1 cellular context compared by ENCODE assay signal in genomic region chr2:25160376-25160775, GRCh38.
TF ChIP-seq lines count a peak whose summit lies in the region.

No MANE protein-coding gene starts in this region.

TF ChIP-seq in GM12878, 131 proteins besides CTCF, POLR2A, EP300 and RAD21:
- no peak for TF ChIP-seq E4F1 (IDR thresholded peaks at IDR 0.05; ENCODE audit: borderline replicate concordance, partially characterized antibody)
- TF ChIP-seq MLLT1 (IDR thresholded peaks at IDR 0.05): no peak
- TF ChIP-seq, protein P1, sequence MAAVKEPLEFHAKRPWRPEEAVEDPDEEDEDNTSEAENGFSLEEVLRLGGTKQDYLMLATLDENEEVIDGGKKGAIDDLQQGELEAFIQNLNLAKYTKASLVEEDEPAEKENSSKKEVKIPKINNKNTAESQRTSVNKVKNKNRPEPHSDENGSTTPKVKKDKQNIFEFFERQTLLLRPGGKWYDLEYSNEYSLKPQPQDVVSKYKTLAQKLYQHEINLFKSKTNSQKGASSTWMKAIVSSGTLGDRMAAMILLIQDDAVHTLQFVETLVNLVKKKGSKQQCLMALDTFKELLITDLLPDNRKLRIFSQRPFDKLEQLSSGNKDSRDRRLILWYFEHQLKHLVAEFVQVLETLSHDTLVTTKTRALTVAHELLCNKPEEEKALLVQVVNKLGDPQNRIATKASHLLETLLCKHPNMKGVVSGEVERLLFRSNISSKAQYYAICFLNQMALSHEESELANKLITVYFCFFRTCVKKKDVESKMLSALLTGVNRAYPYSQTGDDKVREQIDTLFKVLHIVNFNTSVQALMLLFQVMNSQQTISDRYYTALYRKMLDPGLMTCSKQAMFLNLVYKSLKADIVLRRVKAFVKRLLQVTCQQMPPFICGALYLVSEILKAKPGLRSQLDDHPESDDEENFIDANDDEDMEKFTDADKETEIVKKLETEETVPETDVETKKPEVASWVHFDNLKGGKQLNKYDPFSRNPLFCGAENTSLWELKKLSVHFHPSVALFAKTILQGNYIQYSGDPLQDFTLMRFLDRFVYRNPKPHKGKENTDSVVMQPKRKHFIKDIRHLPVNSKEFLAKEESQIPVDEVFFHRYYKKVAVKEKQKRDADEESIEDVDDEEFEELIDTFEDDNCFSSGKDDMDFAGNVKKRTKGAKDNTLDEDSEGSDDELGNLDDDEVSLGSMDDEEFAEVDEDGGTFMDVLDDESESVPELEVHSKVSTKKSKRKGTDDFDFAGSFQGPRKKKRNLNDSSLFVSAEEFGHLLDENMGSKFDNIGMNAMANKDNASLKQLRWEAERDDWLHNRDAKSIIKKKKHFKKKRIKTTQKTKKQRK (IDR thresholded peaks at IDR 0.05; ENCODE audit: low read depth, low read length): no peak
- no peak for TF ChIP-seq ZNF207 (IDR thresholded peaks at IDR 0.05; ENCODE audit: borderline replicate concordance)
- TF ChIP-seq, protein P2, sequence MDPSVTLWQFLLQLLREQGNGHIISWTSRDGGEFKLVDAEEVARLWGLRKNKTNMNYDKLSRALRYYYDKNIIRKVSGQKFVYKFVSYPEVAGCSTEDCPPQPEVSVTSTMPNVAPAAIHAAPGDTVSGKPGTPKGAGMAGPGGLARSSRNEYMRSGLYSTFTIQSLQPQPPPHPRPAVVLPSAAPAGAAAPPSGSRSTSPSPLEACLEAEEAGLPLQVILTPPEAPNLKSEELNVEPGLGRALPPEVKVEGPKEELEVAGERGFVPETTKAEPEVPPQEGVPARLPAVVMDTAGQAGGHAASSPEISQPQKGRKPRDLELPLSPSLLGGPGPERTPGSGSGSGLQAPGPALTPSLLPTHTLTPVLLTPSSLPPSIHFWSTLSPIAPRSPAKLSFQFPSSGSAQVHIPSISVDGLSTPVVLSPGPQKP (IDR thresholded peaks at IDR 0.05; ENCODE audit: low read depth, low read length): no peak
- no peak for TF ChIP-seq EZH2 (IDR thresholded peaks at IDR 0.05; ENCODE audit: borderline replicate concordance, control insufficient read depth, low read depth, low read length)
- no peak for TF ChIP-seq YBX1 (IDR thresholded peaks at IDR 0.05)
- no peak for TF ChIP-seq ATF3 (IDR thresholded peaks at IDR 0.05; ENCODE audit: borderline replicate concordance, extremely low read depth, low read depth, low read length)
- no peak for TF ChIP-seq ESRRA (IDR thresholded peaks at IDR 0.05; ENCODE audit: low read length)
- no peak for TF ChIP-seq FOXK2 (IDR thresholded peaks at IDR 0.05)
- TF ChIP-seq EGR1 (IDR thresholded peaks at IDR 0.05; ENCODE audit: borderline replicate concordance in 1 of 2, low read depth in 2 of 2, low read length in 2 of 2): no peak
- TF ChIP-seq PAX5 (IDR thresholded peaks at IDR 0.05; ENCODE audit: borderline replicate concordance, low read depth, low read length): no peak
